ENCODE assay signal across 16 cellular contexts in genomic region chr7:77245015-77245755, GRCh38. TPM values are rescaled to one million over a fixed set of nuclear protein-coding genes. Genes with fewer than 3 reads are reported as not detected.
DNase-seq lines count a peak whose midpoint lies in the region; ATAC-seq and TF ChIP-seq lines count a peak whose summit lies in the region.
"Had no signal": no experiment of that assay in that cellular context is flagged by ENCODE, and none has a peak within 500 bp of the region (broad histone marks: within the 10 kb centered on the region; RNA-seq: fewer than 3 reads in every experiment).

No MANE protein-coding gene starts in this region.

- intact Hi-C loops in body of pancreas (cut with DNase I) (no loop called here), left lung (cut with DNase I) (no loop called here), sigmoid colon (cut with DNase I) (loop anchor here (5.0 kb wide), 1 partner anchor 118 kb away; no protein-coding TSS in a partner anchor)

- H3K9me3 ChIP-seq in body of pancreas (no peaks in the 10 kb centered on the region), left lung (no peaks in the 10 kb centered on the region), sigmoid colon (no peaks in the 10 kb centered on the region)
- H3K9me3 ChIP-seq: HAP-1 had no signal

- no peak overlapping the region for H3K4me3 ChIP-seq in HL-60 (replicated peaks; ENCODE audit: insufficient read depth, low read length)
- H3K4me3 ChIP-seq in body of pancreas, result no peak overlapping the region
- no peak overlapping the region for H3K4me3 ChIP-seq in left lung
- H3K4me3 ChIP-seq in sigmoid colon, result no peak overlapping the region
- H3K4me3 ChIP-seq: HAP-1, PC-9 had no signal

- peak in 1 of 2 experiments; percentile 40 for DNase-seq in HL-60 (ENCODE audit: low read depth in 1 of 2, low spot score in 1 of 2)
- DNase-seq in body of pancreas, result peak in 2 of 4 donors; percentile 37 to 45
- peak in 1 of 2 donors; percentile 35 for DNase-seq in left lung
- peak; percentile 67 for DNase-seq in sigmoid colon
- DNase-seq in NCI-H82 treated with DMSO at 0.1 percent for 48 hours (lab: John Stamatoyannopoulos, UW; ENCODE audit: unreplicated experiment), result no peak
- no peak for DNase-seq in stimulated activated CD4-positive, alpha-beta T cell treated with anti-CD3 and anti-CD28 coated beads, Interleukin-2, amount 100 ng/mL, for 24 hours
- DNase-seq in cortex of kidney (lab: John Stamatoyannopoulos, UW), result no peak
- no peak for DNase-seq in NCI-H146 treated with DMSO at 0.1 percent for 48 hours (lab: John Stamatoyannopoulos, UW; ENCODE audit: unreplicated experiment)
- DNase-seq: activated T-cell treated with anti-CD3 and anti-CD28 coated beads, Interleukin-2, amount 50 U/mL, for 48 hours; naive thymus-derived CD4-positive, alpha-beta T cell; NCI-H1694; NCI-H510A treated with DMSO at 0.1 percent for 48 hours; PC-9; stimulated activated naive CD8-positive, alpha-beta T cell treated with anti-CD3 and anti-CD28 coated beads, Interleukin-15, amount 100 ng/mL, for 72 hours had no signal

- ATAC-seq in body of pancreas, result peak; percentile 45
- peak; percentile 33 for ATAC-seq in left lung
- ATAC-seq: naive thymus-derived CD4-positive, alpha-beta T cell; stimulated activated naive CD8-positive, alpha-beta T cell treated with anti-CD3 and anti-CD28 coated beads, Interleukin-15, amount 100 ng/mL, for 72 hours had no signal

- H3K27me3 ChIP-seq in HL-60 (ENCODE audit: insufficient read depth, poor library complexity, severe bottlenecking) (no peaks in the 10 kb centered on the region), body of pancreas (no peaks in the 10 kb centered on the region), left lung (no peaks in the 10 kb centered on the region), sigmoid colon (no peaks in the 10 kb centered on the region)

- TF ChIP-seq EP300 in sigmoid colon (IDR thresholded peaks at IDR 0.05), result no peak

- H3K36me3 ChIP-seq in body of pancreas (replicated peaks in 1 of 2; ENCODE audit: insufficient read depth in 1 of 2, low read depth in 2 of 2) (no peaks in the 10 kb centered on the region), left lung (no peaks in the 10 kb centered on the region), sigmoid colon (no peaks in the 10 kb centered on the region)
- H3K36me3 ChIP-seq: HAP-1 had no signal

- TF ChIP-seq CTCF in HL-60 (IDR thresholded peaks at IDR 0.05; ENCODE audit: insufficient read depth, low read length) (no peak), body of pancreas (IDR thresholded peaks at IDR 0.05) (no peak), left lung (IDR thresholded peaks at IDR 0.05) (no peak), sigmoid colon (IDR thresholded peaks at IDR 0.05) (no peak)

- H3K4me1 ChIP-seq in body of pancreas (peaks cover 5% of the 10 kb centered on the region), left lung (peaks cover 0 to 15% of the 10 kb centered on the region in 2 donors), sigmoid colon (peaks cover 0 to 56% (median 49%) of the 10 kb centered on the region in 4 donors)

- H3K27ac ChIP-seq in HL-60 (replicated peaks) (peak overlapping the region; percentile 44), body of pancreas (peak overlapping the region in 2 of 4 donors; percentile 6 to 7), left lung (no peak overlapping the region), sigmoid colon (peak overlapping the region; percentile 33 to 85 (median 66))
- H3K27ac ChIP-seq: KMS-11, PC-9 had no signal

- TF ChIP-seq POLR2A in body of pancreas (IDR thresholded peaks at IDR 0.05) (no peak), sigmoid colon (IDR thresholded peaks at IDR 0.05) (no peak)

- 19 to 26% methylated on average over 7 of the region's 7 CpGs for WGBS in body of pancreas, 2 donors
- 82 to 85% methylated on average over 7 of the region's 7 CpGs for WGBS in sigmoid colon, 2 donors

RNA-seq across cellular contexts. Expression of gene FGL2, which starts 45.6 kb away (rescaled TPM):
- 1 to 10 TPM; 4.3 to 9.1 TPM for total RNA-seq in body of pancreas
- 10 to 100 TPM; 21.0 to 29.1 TPM for total RNA-seq in left lung
- total RNA-seq in sigmoid colon, result 10 to 100 TPM; 64.8 to 97.4 (median 74.0) TPM
- polyA plus RNA-seq in sigmoid colon, result 10 to 100 TPM; 15.0 to 73.8 (median 21.7) TPM
- total RNA-seq: PC-9 had no signal

Comparison
In these comparisons a context has a peak if more than half of its experiments do, and no peak if none do; other contexts are left out.
1. H3K27ac ChIP-seq: peak in HL-60 (single experiment) and sigmoid colon (4 of 4); none in left lung (0 of 2).